ENCODE assay signal across 23 cellular contexts in genomic region chr15:62334581-62334980, GRCh38.
"Had no signal": no experiment of that assay in that cellular context is flagged by ENCODE, and none has a peak within 500 bp of the region (broad histone marks: within the 10 kb centered on the region; RNA-seq: fewer than 3 reads in every experiment).

No MANE protein-coding gene starts in this region.

- FAIRE-seq: colon, islet of Langerhans, urothelium cell line had no signal

- H3K4me3 ChIP-seq: left ventricle myocardium inferior, lung, mucosa of descending colon, testis, transverse colon had no signal

- H3K4me1 Mint-ChIP-seq: activated CD4-positive, alpha-beta T cell treated with anti-CD3 and anti-CD28 coated beads for 36 hours; activated CD8-positive, alpha-beta memory T cell treated with anti-CD3 and anti-CD28 coated beads, Interleukin-2, amount 10 ng/mL, durations not matched to agents 7 days and 5 days had no signal

- H3K9me3 Mint-ChIP-seq: activated naive CD4-positive, alpha-beta T cell treated with anti-CD3 and anti-CD28 coated beads, Interleukin-2, amount 50 U/mL, for 72 hours; activated T-helper 2 cell treated with anti-CD3 and anti-CD28 coated beads, Interferon-gamma antibody, Interleukin-2, Interleukin-4, amounts not matched to agents 10 μg/mL and 5 μg/mL and 100 μg/mL, durations not matched to agents 14 hours and 24 hours and 36 hours; natural killer cell treated with Interleukin-12 subunit alpha and Interleukin-12 subunit beta and Interleukin-15 and Interleukin-18, amount 100 ng/mL, for 72 hours had no signal

- H3K9me3 ChIP-seq: left ventricle myocardium inferior, mucosa of descending colon, testis, transverse colon had no signal

- H3K36me3 Mint-ChIP-seq: activated CD8-positive, alpha-beta memory T cell treated with anti-CD3 and anti-CD28 coated beads, Interleukin-2, amount 10 ng/mL, durations not matched to agents 7 days and 5 days; activated naive CD4-positive, alpha-beta T cell treated with anti-CD3 and anti-CD28 coated beads, Interleukin-2, amount 50 U/mL, for 72 hours; natural killer cell treated with Interleukin-12 subunit alpha and Interleukin-12 subunit beta and Interleukin-15 and Interleukin-18, amount 100 ng/mL, for 72 hours had no signal

- H3K27me3 ChIP-seq: testis, transverse colon had no signal

- H3K27ac ChIP-seq: left ventricle myocardium inferior, testis, transverse colon had no signal

- H3K27ac Mint-ChIP-seq: activated CD4-positive, alpha-beta T cell treated with anti-CD3 and anti-CD28 coated beads for 36 hours; activated CD8-positive, alpha-beta memory T cell treated with anti-CD3 and anti-CD28 coated beads, Interleukin-2, amount 10 ng/mL, durations not matched to agents 7 days and 5 days; activated CD8-positive, alpha-beta T cell treated with anti-CD3 and anti-CD28 coated beads, Interleukin-2, amount 10 ng/mL, durations not matched to agents 7 days and 5 days; activated T-helper 2 cell treated with anti-CD3 and anti-CD28 coated beads, Interferon-gamma antibody, Interleukin-2, Interleukin-4, amounts not matched to agents 10 μg/mL and 5 μg/mL and 100 μg/mL, durations not matched to agents 14 hours and 24 hours and 36 hours; natural killer cell treated with Interleukin-12 subunit alpha and Interleukin-12 subunit beta and Interleukin-15 and Interleukin-18, amount 100 ng/mL, for 72 hours had no signal

- H3K27me3 Mint-ChIP-seq: activated CD4-positive, alpha-beta T cell treated with anti-CD3 and anti-CD28 coated beads for 36 hours had no signal

- DNase-seq: activated CD4-positive, alpha-beta T cell treated with anti-CD3 and anti-CD28 coated beads for 36 hours; activated CD4-positive, CD25-positive, alpha-beta regulatory T cell; activated CD8-positive, alpha-beta memory T cell treated with anti-CD3 and anti-CD28 coated beads, Interleukin-2, amount 10 ng/mL, durations not matched to agents 7 days and 5 days; activated CD8-positive, alpha-beta T cell treated with anti-CD3 and anti-CD28 coated beads, Interleukin-2, amount 10 ng/mL, durations not matched to agents 7 days and 5 days; activated naive CD4-positive, alpha-beta T cell; activated T-cell treated with anti-CD3 and anti-CD28 coated beads, Interleukin-2, amount 50 U/mL, for 48 hours; dermis blood vessel endothelial cell; effector CD4-positive, alpha-beta T cell; foreskin fibroblast; left ventricle myocardium inferior; mucosa of descending colon; right cardiac atrium; stimulated activated CD4-positive, alpha-beta T cell treated with anti-CD3 and anti-CD28 coated beads, Interleukin-4, amount 100 ng/mL, for 1 hour; stimulated activated naive CD8-positive, alpha-beta T cell treated with anti-CD3 and anti-CD28 coated beads, Interleukin-15, Interleukin-2, amounts not matched to agents 100 U/mL and 50 U/mL, for 24 hours; testis; transverse colon had no signal

- H3K4me3 Mint-ChIP-seq: activated CD4-positive, alpha-beta T cell treated with anti-CD3 and anti-CD28 coated beads for 36 hours; activated CD8-positive, alpha-beta memory T cell treated with anti-CD3 and anti-CD28 coated beads, Interleukin-2, amount 10 ng/mL, durations not matched to agents 7 days and 5 days; activated CD8-positive, alpha-beta T cell treated with anti-CD3 and anti-CD28 coated beads, Interleukin-2, amount 10 ng/mL, durations not matched to agents 7 days and 5 days; natural killer cell treated with Interleukin-12 subunit alpha and Interleukin-12 subunit beta and Interleukin-15 and Interleukin-18, amount 100 ng/mL, for 72 hours had no signal

- ATAC-seq: activated CD4-positive, alpha-beta T cell treated with anti-CD3 and anti-CD28 coated beads for 36 hours; activated CD8-positive, alpha-beta memory T cell treated with anti-CD3 and anti-CD28 coated beads, Interleukin-2, amount 10 ng/mL, durations not matched to agents 7 days and 5 days; activated CD8-positive, alpha-beta T cell treated with anti-CD3 and anti-CD28 coated beads, Interleukin-2, amount 10 ng/mL, durations not matched to agents 7 days and 5 days; activated naive CD4-positive, alpha-beta T cell treated with anti-CD3 and anti-CD28 coated beads, Interleukin-2, amount 50 U/mL, for 72 hours; mucosa of descending colon; natural killer cell treated with Interleukin-12 subunit alpha and Interleukin-12 subunit beta and Interleukin-15 and Interleukin-18, amount 100 ng/mL, for 72 hours; right cardiac atrium; stimulated activated naive CD8-positive, alpha-beta T cell treated with anti-CD3 and anti-CD28 coated beads, Interleukin-15, Interleukin-2, amounts not matched to agents 100 U/mL and 50 U/mL, for 24 hours had no signal

- H3K36me3 ChIP-seq: left ventricle myocardium inferior, transverse colon had no signal

- H3K4me1 ChIP-seq: left ventricle myocardium inferior, testis, transverse colon had no signal
